Comparison of ENCODE assay signal across 9 cellular contexts in the genomic region with DNA sequence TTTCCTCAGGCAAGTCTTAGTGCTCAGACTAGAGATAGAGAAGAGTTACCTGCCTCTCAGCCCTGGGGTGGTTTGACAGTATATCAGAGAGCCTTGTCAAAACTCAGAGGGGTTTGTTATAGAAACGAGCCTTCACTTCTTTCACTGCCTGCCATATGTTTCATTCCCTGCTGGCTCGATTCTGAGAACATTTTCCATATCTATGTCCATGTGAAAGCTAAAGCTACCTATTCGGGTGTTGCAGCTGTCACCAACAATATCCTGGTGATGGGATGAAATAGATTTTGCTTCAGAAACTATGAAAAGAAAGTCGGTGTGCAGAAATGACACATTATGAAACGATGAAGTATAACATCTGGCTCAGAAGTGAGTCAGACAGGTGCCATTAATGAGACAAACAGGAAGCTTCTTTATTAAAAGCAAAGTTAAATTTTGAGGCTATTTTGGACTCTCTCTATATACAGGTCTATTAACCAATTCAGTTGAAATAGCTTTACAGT. TPM values are rescaled to one million over a fixed set of nuclear protein-coding genes. Genes with fewer than 3 reads are reported as not detected.
A peak's percentile ranks its signal among the peaks of the same experiment; 100 is the strongest.
DNase-seq lines count a peak whose midpoint lies in the region; ATAC-seq and TF ChIP-seq lines count a peak whose summit lies in the region.
"Had no signal": no experiment of that assay in that cellular context is flagged by ENCODE, and none has a peak within 500 bp of the region (broad histone marks: within the 10 kb centered on the region; RNA-seq: fewer than 3 reads in every experiment).

No MANE protein-coding gene starts in this region.

- H3K9me3 ChIP-seq in OCI-LY7 (ENCODE audit: low read length) (no peaks in the 10 kb centered on the region), heart left ventricle (no peaks in the 10 kb centered on the region)

- peaks cover 54% of the 10 kb centered on the region for H3K4me1 ChIP-seq in OCI-LY7 (ENCODE audit: insufficient read depth, low read length, poor library complexity, severe bottlenecking)
- H3K4me1 ChIP-seq in heart left ventricle, result no peaks in the 10 kb centered on the region

- ATAC-seq in GM19043 (IDR thresholded peaks at IDR 0.05; ENCODE audit: low read depth, unreplicated experiment) (peak; percentile 91), HG02938 (IDR thresholded peaks at IDR 0.05; ENCODE audit: unreplicated experiment) (peak; percentile 95), heart left ventricle (no peak)
- ATAC-seq: sciatic nerve had no signal

- H2AFZ ChIP-seq in OCI-LY7 (ENCODE audit: low read length), result peak overlapping the region; percentile 22; the same call in 1 of the 2 replicates

- DNase-seq in OCI-LY7 (ENCODE audit: low spot score), result peak; percentile 46
- no peak for DNase-seq in heart left ventricle
- DNase-seq in GM19238 (ENCODE audit: insufficient read length, low spot score), result no peak
- no peak for DNase-seq in NOMO-1 treated with DMSO at 0.1 percent for 48 hours (lab: John Stamatoyannopoulos, UW; ENCODE audit: unreplicated experiment)
- no peak for DNase-seq in posterior vena cava (ENCODE audit: low spot score)

- POLR2A ChIA-PET in OCI-LY7 (lab: Charles Lee), result interaction anchor here (0.6 to 8.9 kb wide), 14 partner anchors 9 to 215 kb away, joined by 3 to 111 read pairs (median 5); no protein-coding TSS in a partner anchor

- H3K27ac ChIP-seq in OCI-LY7 (ENCODE audit: low read depth, low read length, poor library complexity, severe bottlenecking) (peak overlapping the region; percentile 80), heart left ventricle (no peak overlapping the region)

- no peak for TF ChIP-seq POLR2A in heart left ventricle (IDR thresholded peaks at IDR 0.05)

- no peaks in the 10 kb centered on the region for H3K27me3 ChIP-seq in heart left ventricle

- H4K20me1 ChIP-seq in OCI-LY7 (ENCODE audit: insufficient read depth, low read length), result no peaks in the 10 kb centered on the region

- H3K4me3 ChIP-seq in GM08714 (ENCODE audit: low read length) (peak overlapping the region; percentile 51; the same call in 1 of the 2 replicates), OCI-LY7 (ENCODE audit: low read depth, low read length, poor library complexity, severe bottlenecking) (peak overlapping the region; percentile 32), heart left ventricle (no peak overlapping the region)

- CTCF ChIA-PET in OCI-LY7 (lab: Charles Lee; ENCODE audit: unreplicated experiment), result interaction anchor here (1.5 to 1.7 kb wide), 3 partner anchors 9 to 32 kb away, joined by 3 to 5 read pairs (median 4); no protein-coding TSS in a partner anchor

- no peaks in the 10 kb centered on the region for H3K9me2 ChIP-seq in OCI-LY7 (ENCODE audit: insufficient read depth, low read length)

- H3K36me3 ChIP-seq in OCI-LY7 (ENCODE audit: insufficient read depth, low read length), result no peaks in the 10 kb centered on the region
- H3K36me3 ChIP-seq in heart left ventricle, result no peaks in the 10 kb centered on the region

- BruUV-seq in OCI-LY7 (replicated peaks; lab: Mats Ljungman, UMichigan), result no TSS peak

- peak overlapping the region; percentile 55 for H3K4me2 ChIP-seq in OCI-LY7 (ENCODE audit: low read length)

- H3K79me2 ChIP-seq in OCI-LY7 (ENCODE audit: insufficient read depth, low read depth, low read length), result no peaks in the 10 kb centered on the region

- no peak for TF ChIP-seq CTCF in OCI-LY7 (conservative IDR thresholded peaks at IDR 0.05; ENCODE audit: low read length)
- TF ChIP-seq CTCF in heart left ventricle (IDR thresholded peaks at IDR 0.05), result no peak

- 53 to 71% (median 69%) methylated on average over 5 of the region's 5 CpGs for WGBS in heart left ventricle, 4 donors

- intact Hi-C loops in OCI-LY7 (cut with micrococcal nuclease; ENCODE audit: unreplicated experiment), result loop anchor here (2.0 kb wide), 2 partner anchors 33 to 57 kb away; a partner anchor contains a TSS
- intact Hi-C loops in heart left ventricle (cut with DNase I), result no loop called here
- intact Hi-C loops in posterior vena cava (cut with DNase I), result no loop called here

RNA-seq across cellular contexts. Expression of a gene that starts 56.1 kb away (rescaled TPM):
- total RNA-seq in OCI-LY7 (2014; rRNA removed; shearing (Covaris generic)), result 43.4 and 52.6 TPM in 2 replicates
- total RNA-seq in OCI-LY7 (2022), result 64.9 and 78.0 TPM in 2 replicates
- 10 to 100 TPM; 21.5 to 58.5 (median 32.4) TPM for total RNA-seq in heart left ventricle
- polyA plus RNA-seq in heart left ventricle, result 10 to 100 TPM; 15.4 to 33.0 TPM
- 10 to 100 TPM; 37.7 to 55.3 TPM for total RNA-seq in posterior vena cava

Comparison
In these comparisons a context has a peak if more than half of its experiments do, and no peak if none do; other contexts are left out.
1. H3K4me3 ChIP-seq: peak in GM08714 (single experiment) and OCI-LY7 (single experiment); none in heart left ventricle (0 of 12).
2. ATAC-seq: peak in GM19043 (single experiment) and HG02938 (single experiment); none in heart left ventricle (0 of 4).